ENCODE assay signal across 1 cellular context in the genomic region with DNA sequence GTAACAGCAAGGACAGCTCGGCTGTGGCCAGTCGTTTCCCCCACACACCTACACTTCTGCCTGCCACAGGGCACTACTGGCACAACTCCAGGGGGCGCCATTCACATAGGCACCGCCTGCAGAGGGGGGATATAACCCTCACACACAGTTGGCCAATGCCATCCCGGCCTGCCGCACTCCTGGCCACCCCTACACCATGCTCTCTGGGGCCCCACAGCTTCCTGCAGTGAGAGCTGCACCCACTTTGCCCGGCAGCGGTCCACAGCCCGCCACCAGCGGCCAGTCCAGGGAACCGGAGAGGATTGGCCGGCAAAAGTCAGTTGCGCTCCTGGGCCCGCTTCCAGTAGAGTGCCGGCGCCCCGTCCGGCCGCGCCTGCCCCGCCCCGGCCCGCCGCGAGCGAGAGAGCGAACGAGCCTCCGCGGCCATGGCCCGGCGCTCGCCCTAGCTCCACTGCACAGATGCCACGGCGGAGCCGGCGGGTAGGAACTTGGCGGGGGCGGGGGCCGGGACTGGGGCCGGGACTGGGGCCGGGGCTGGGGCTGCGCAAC.
TF ChIP-seq lines count a peak whose summit lies in the region.

No MANE protein-coding gene starts in this region.

TF ChIP-seq in GM12878, 131 proteins besides CTCF, POLR2A, EP300 and RAD21 (continued from another document):
- TF ChIP-seq CHD4 (IDR thresholded peaks at IDR 0.05) (0 out of 2 replicates have a peak, but pooled peaks have one; percentile 81), ZNF24 (IDR thresholded peaks at IDR 0.05) (no peak), TCF3 (IDR thresholded peaks at IDR 0.05; ENCODE audit: borderline replicate concordance, insufficient read depth, low read depth, low read length) (no peak), RUNX3 (IDR thresholded peaks at IDR 0.05; ENCODE audit: low read length) (peak; percentile 26; the same call in 1 of the 2 replicates), TAF1 (IDR thresholded peaks at IDR 0.05; ENCODE audit: borderline replicate concordance, low read depth, low read length) (no peak), NFIC (IDR thresholded peaks at IDR 0.05; ENCODE audit: low read depth, low read length) (no peak), STAT1 (conservative IDR thresholded peaks at IDR 0.05) (0 out of 2 replicates have a peak, but pooled peaks have one; percentile 32), YY1 (IDR thresholded peaks at IDR 0.05; ENCODE audit: low read depth, low read length) (peak; percentile 53; the same call in 1 of the 2 replicates), DPF2 (IDR thresholded peaks at IDR 0.05) (no peak; the same call in 1 of the 2 replicates), LARP7 (IDR thresholded peaks at IDR 0.05) (0 out of 2 replicates have a peak, but pooled peaks have one; percentile 17), ETV6 (conservative IDR thresholded peaks at IDR 0.05 in 1 of 2, IDR thresholded peaks at IDR 0.05 in 1 of 2; ENCODE audit: borderline replicate concordance in 1 of 2, low read depth in 1 of 2) (no peak), PAX5 (IDR thresholded peaks at IDR 0.05; ENCODE audit: borderline replicate concordance, low read depth, low read length) (no peak), SPI1 (IDR thresholded peaks at IDR 0.05; ENCODE audit: borderline replicate concordance, insufficient read depth, low read depth, low read length) (no peak), SMARCA5 (IDR thresholded peaks at IDR 0.05) (peak; percentile 77), CHD2 (IDR thresholded peaks at IDR 0.05; ENCODE audit: borderline replicate concordance, low read depth, low read length) (no peak), WRNIP1 (IDR thresholded peaks at IDR 0.05; ENCODE audit: borderline replicate concordance, low read depth, low read length) (no peak), RB1 (IDR thresholded peaks at IDR 0.05; ENCODE audit: borderline replicate concordance) (no peak; the same call in 1 of the 2 replicates)
- TF ChIP-seq, protein P1, sequence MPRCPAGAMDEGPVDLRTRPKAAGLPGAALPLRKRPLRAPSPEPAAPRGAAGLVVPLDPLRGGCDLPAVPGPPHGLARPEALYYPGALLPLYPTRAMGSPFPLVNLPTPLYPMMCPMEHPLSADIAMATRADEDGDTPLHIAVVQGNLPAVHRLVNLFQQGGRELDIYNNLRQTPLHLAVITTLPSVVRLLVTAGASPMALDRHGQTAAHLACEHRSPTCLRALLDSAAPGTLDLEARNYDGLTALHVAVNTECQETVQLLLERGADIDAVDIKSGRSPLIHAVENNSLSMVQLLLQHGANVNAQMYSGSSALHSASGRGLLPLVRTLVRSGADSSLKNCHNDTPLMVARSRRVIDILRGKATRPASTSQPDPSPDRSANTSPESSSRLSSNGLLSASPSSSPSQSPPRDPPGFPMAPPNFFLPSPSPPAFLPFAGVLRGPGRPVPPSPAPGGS (IDR thresholded peaks at IDR 0.05; ENCODE audit: borderline replicate concordance, insufficient read depth, low read depth, low read length, poor library complexity, severe bottlenecking) = no peak
- TF ChIP-seq, protein P2, sequence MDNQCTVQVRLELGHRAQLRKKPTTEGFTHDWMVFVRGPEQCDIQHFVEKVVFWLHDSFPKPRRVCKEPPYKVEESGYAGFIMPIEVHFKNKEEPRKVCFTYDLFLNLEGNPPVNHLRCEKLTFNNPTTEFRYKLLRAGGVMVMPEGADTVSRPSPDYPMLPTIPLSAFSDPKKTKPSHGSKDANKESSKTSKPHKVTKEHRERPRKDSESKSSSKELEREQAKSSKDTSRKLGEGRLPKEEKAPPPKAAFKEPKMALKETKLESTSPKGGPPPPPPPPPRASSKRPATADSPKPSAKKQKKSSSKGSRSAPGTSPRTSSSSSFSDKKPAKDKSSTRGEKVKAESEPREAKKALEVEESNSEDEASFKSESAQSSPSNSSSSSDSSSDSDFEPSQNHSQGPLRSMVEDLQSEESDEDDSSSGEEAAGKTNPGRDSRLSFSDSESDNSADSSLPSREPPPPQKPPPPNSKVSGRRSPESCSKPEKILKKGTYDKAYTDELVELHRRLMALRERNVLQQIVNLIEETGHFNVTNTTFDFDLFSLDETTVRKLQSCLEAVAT (IDR thresholded peaks at IDR 0.05) = no peak
- TF ChIP-seq, protein P3, sequence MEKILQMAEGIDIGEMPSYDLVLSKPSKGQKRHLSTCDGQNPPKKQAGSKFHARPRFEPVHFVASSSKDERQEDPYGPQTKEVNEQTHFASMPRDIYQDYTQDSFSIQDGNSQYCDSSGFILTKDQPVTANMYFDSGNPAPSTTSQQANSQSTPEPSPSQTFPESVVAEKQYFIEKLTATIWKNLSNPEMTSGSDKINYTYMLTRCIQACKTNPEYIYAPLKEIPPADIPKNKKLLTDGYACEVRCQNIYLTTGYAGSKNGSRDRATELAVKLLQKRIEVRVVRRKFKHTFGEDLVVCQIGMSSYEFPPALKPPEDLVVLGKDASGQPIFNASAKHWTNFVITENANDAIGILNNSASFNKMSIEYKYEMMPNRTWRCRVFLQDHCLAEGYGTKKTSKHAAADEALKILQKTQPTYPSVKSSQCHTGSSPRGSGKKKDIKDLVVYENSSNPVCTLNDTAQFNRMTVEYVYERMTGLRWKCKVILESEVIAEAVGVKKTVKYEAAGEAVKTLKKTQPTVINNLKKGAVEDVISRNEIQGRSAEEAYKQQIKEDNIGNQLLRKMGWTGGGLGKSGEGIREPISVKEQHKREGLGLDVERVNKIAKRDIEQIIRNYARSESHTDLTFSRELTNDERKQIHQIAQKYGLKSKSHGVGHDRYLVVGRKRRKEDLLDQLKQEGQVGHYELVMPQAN (conservative IDR thresholded peaks at IDR 0.05) = peak; percentile 52
- TF ChIP-seq, protein P4, sequence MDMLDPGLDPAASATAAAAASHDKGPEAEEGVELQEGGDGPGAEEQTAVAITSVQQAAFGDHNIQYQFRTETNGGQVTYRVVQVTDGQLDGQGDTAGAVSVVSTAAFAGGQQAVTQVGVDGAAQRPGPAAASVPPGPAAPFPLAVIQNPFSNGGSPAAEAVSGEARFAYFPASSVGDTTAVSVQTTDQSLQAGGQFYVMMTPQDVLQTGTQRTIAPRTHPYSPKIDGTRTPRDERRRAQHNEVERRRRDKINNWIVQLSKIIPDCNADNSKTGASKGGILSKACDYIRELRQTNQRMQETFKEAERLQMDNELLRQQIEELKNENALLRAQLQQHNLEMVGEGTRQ (IDR thresholded peaks at IDR 0.05; ENCODE audit: borderline replicate concordance, low read depth, low read length) = no peak
- TF ChIP-seq, protein P5, sequence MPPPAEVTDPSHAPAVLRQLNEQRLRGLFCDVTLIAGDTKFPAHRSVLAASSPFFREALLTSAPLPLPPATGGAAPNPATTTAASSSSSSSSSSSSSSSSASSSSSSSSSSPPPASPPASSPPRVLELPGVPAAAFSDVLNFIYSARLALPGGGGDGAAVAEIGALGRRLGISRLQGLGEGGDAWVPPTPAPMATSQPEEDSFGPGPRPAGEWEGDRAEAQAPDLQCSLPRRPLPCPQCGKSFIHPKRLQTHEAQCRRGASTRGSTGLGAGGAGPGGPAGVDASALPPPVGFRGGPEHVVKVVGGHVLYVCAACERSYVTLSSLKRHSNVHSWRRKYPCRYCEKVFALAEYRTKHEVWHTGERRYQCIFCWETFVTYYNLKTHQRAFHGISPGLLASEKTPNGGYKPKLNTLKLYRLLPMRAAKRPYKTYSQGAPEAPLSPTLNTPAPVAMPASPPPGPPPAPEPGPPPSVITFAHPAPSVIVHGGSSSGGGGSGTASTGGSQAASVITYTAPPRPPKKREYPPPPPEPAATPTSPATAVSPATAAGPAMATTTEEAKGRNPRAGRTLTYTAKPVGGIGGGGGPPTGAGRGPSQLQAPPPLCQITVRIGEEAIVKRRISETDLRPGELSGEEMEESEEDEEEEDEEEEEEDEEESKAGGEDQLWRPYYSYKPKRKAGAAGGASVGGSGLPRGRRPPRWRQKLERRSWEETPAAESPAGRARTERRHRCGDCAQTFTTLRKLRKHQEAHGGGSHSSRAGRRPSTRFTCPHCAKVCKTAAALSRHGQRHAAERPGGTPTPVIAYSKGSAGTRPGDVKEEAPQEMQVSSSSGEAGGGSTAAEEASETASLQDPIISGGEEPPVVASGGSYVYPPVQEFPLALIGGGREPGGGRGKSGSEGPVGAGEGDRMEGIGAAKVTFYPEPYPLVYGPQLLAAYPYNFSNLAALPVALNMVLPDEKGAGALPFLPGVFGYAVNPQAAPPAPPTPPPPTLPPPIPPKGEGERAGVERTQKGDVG (CRISPR knock-in tag; IDR thresholded peaks at IDR 0.05) = no peak
